9 cellular contexts compared by ENCODE assay signal in genomic region chr12:52769946-52770345, GRCh38. TPM values are rescaled to one million over a fixed set of nuclear protein-coding genes. Genes with fewer than 3 reads are reported as not detected.
"Had no signal": no experiment of that assay in that cellular context is flagged by ENCODE, and none has a peak within 500 bp of the region (broad histone marks: within the 10 kb centered on the region; RNA-seq: fewer than 3 reads in every experiment).

No MANE protein-coding gene starts in this region.

- H3K4me3 ChIP-seq: K562 had no signal

- ATAC-seq: HepG2, K562 had no signal

- H3K27ac ChIP-seq: HL-60 had no signal

- DNase-seq: IMR-90, KBM-7, KG1 had no signal

RNA-seq across cellular contexts. Expression of gene KRT76, which starts 7.2 kb away (rescaled TPM):
- total RNA-seq: HepG2, HT-29, HT1080, IMR-90, K562 had no signal
- polyA plus RNA-seq: HepG2, IgD-negative memory B cell, IMR-90, K562 had no signal

RNA-seq across cellular contexts. Expression of gene KRT3, which starts 26.0 kb away (rescaled TPM):
- total RNA-seq: HepG2, HT-29, IMR-90, K562 had no signal
- polyA plus RNA-seq: HepG2, IgD-negative memory B cell, IMR-90, K562 had no signal

RNA-seq across cellular contexts. Expression of gene KRT4, which starts 44.0 kb away (rescaled TPM):
- total RNA-seq: HepG2, HT-29, HT1080, K562 had no signal
- polyA plus RNA-seq: HepG2, IgD-negative memory B cell, K562 had no signal
